ENCODE assay signal across 9 cellular contexts in genomic region chr11:95700471-95700817, GRCh38.
A peak's percentile ranks its signal among the peaks of the same experiment; 100 is the strongest.
DNase-seq lines count a peak whose midpoint lies in the region; ATAC-seq, FAIRE-seq and TF ChIP-seq lines count a peak whose summit lies in the region.
"Had no signal": no experiment of that assay in that cellular context is flagged by ENCODE, and none has a peak within 500 bp of the region (broad histone marks: within the 10 kb centered on the region; RNA-seq: fewer than 3 reads in every experiment).

No MANE protein-coding gene starts in this region.

- no peaks in the 10 kb centered on the region for H3K36me3 ChIP-seq in smooth muscle cell (ENCODE audit: low read depth)

- peaks cover 57% of the 10 kb centered on the region for H3K4me1 ChIP-seq in smooth muscle cell (ENCODE audit: low read depth)

- H3K9ac ChIP-seq in smooth muscle cell (ENCODE audit: low read depth): peak overlapping the region; percentile 24
- H3K9ac ChIP-seq: parathyroid adenoma had no signal

- ATAC-seq in HG02852 (IDR thresholded peaks at IDR 0.05; ENCODE audit: unreplicated experiment): peak; percentile 39

- H4K20me1 ChIP-seq in smooth muscle cell (ENCODE audit: low read depth): no peaks in the 10 kb centered on the region

- peaks cover 11% of the 10 kb centered on the region for H3K36me3 Mint-ChIP-seq in activated CD4-positive, alpha-beta memory T cell treated with anti-CD3 and anti-CD28 coated beads, Interleukin-2, amount 10 ng/mL, durations not matched to agents 7 days and 5 days (ENCODE audit: low read depth)

- WGBS in smooth muscle cell (ENCODE audit: low lambda C conversion rate): 46% methylated on average over 6 of the region's 6 CpGs

- H3F3A ChIP-seq in smooth muscle cell (ENCODE audit: low read depth): peaks cover 30% of the 10 kb centered on the region

- POLR2A ChIA-PET in activated CD4-positive, alpha-beta memory T cell treated with anti-CD3 and anti-CD28 coated beads, Interleukin-2, amount 10 ng/mL, durations not matched to agents 7 days and 5 days (lab: Charles Lee): interaction anchor here (0.9 to 2.9 kb wide), 9 partner anchors 12 to 690 kb away, joined by 3 to 22 read pairs (median 4); partner anchors contain the start of genes CCDC82, CEP57, FAM76B and JRKL

- no peak for DNase-seq in GM19239 (ENCODE audit: insufficient read length, low spot score)
- no peak for DNase-seq in activated CD4-positive, alpha-beta memory T cell treated with anti-CD3 and anti-CD28 coated beads, Interleukin-2, amount 10 ng/mL, durations not matched to agents 7 days and 5 days
- DNase-seq in smooth muscle cell (lab: John Stamatoyannopoulos, UW; ENCODE audit: unreplicated experiment): no peak
- DNase-seq in UCSD-AML1 (lab: John Stamatoyannopoulos, UW; ENCODE audit: unreplicated experiment): no peak
- no peak for DNase-seq in DMS153 treated with DMSO at 0.1 percent for 48 hours (lab: John Stamatoyannopoulos, UW; ENCODE audit: unreplicated experiment)
- no peak for DNase-seq in DMS53 treated with DMSO at 0.1 percent for 48 hours (lab: John Stamatoyannopoulos, UW; ENCODE audit: unreplicated experiment)
- DNase-seq: stimulated activated naive CD4-positive, alpha-beta T cell treated with Interleukin-2 at 50 U/mL for 16 hours had no signal

- peak overlapping the region; percentile 53 for H3K4me3 Mint-ChIP-seq in activated CD4-positive, alpha-beta memory T cell treated with anti-CD3 and anti-CD28 coated beads, Interleukin-2, amount 10 ng/mL, durations not matched to agents 7 days and 5 days

- H3K27ac ChIP-seq in smooth muscle cell (ENCODE audit: low read depth): peak overlapping the region; percentile 84
- H3K27ac ChIP-seq: parathyroid adenoma had no signal

- H3K27ac Mint-ChIP-seq in activated CD4-positive, alpha-beta memory T cell treated with anti-CD3 and anti-CD28 coated beads, Interleukin-2, amount 10 ng/mL, durations not matched to agents 7 days and 5 days: peak overlapping the region; percentile 76

- H3K4me3 ChIP-seq in smooth muscle cell: no peak overlapping the region

- H3K9me3 Mint-ChIP-seq in activated CD4-positive, alpha-beta memory T cell treated with anti-CD3 and anti-CD28 coated beads, Interleukin-2, amount 10 ng/mL, durations not matched to agents 7 days and 5 days: peaks cover 2% of the 10 kb centered on the region

- no peaks in the 10 kb centered on the region for H3K79me2 ChIP-seq in smooth muscle cell (ENCODE audit: low read depth)
- H3K79me2 ChIP-seq: parathyroid adenoma had no signal

- peaks cover 43% of the 10 kb centered on the region for H3K4me1 Mint-ChIP-seq in activated CD4-positive, alpha-beta memory T cell treated with anti-CD3 and anti-CD28 coated beads, Interleukin-2, amount 10 ng/mL, durations not matched to agents 7 days and 5 days

- peak overlapping the region; percentile 60 for H2AFZ ChIP-seq in smooth muscle cell (ENCODE audit: low read depth)
- H2AFZ ChIP-seq: parathyroid adenoma had no signal

- no peak for TF ChIP-seq CTCF in smooth muscle cell (IDR thresholded peaks at IDR 0.05; ENCODE audit: borderline replicate concordance, insufficient read depth, poor library complexity, severe bottlenecking)

- CTCF ChIA-PET in activated CD4-positive, alpha-beta memory T cell treated with anti-CD3 and anti-CD28 coated beads, Interleukin-2, amount 10 ng/mL, durations not matched to agents 7 days and 5 days (lab: Charles Lee): interaction anchor here (1.9 kb wide), 1 partner anchor 546 kb away, joined by 8 read pairs; no protein-coding TSS in a partner anchor

- H3K4me2 ChIP-seq in smooth muscle cell: peak overlapping the region; percentile 79

- no peaks in the 10 kb centered on the region for H3K27me3 Mint-ChIP-seq in activated CD4-positive, alpha-beta memory T cell treated with anti-CD3 and anti-CD28 coated beads, Interleukin-2, amount 10 ng/mL, durations not matched to agents 7 days and 5 days

- no peaks in the 10 kb centered on the region for H3K27me3 ChIP-seq in smooth muscle cell (ENCODE audit: low read depth)

- peak; percentile 95 for FAIRE-seq in GM19239 (lab: Jason Lieb, UNC)

- H3K9me3 ChIP-seq in smooth muscle cell (replicated peaks; ENCODE audit: low read depth): no peaks in the 10 kb centered on the region
